1 cellular context compared by ENCODE assay signal in the genomic region with DNA sequence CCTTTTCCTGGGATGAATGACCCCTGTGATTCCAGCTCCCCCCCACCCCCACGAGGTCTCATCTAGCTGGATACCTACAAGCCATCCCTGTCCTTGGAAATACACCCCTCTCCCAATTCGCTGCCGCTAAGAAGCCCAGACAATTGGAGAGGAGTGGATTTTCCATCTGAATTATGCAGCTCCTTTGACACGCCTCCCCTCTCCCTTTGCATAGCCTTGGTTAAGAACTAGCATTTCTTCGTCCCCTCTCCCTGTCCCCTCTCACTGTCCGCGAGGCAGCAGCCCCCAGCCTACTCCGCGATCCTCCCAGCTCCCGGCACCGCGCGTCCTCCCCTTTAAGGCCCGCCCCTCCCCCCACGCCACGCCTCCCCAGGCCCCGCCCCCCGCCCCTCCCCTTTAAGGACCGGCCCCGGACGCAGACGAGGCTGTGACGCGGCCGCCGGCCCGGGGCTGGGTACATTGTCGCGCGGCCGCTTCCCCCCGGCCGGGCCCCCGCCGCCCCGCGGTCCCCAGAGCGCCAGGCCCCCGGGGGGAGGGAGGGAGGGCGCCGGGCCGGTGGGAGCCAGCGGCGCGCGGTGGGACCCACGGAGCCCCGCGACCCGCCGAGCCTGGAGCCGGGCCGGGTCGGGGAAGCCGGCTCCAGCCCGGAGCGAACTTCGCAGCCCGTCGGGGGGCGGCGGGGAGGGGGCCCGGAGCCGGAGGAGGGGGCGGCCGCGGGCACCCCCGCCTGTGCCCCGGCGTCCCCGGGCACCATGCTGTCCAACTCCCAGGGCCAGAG.
A peak's percentile ranks its signal among the peaks of the same experiment; 100 is the strongest.
TF ChIP-seq lines count a peak whose summit lies in the region.

Gene MAPKAPK2 (plus strand): TSS at position 428 of the 778 bp plus-strand sequence. CDS start 325 bp downstream, at position 753.

TF ChIP-seq in HepG2, 621 proteins besides CTCF, POLR2A, EP300 and RAD21 (continued from another document):
- TF ChIP-seq, protein P1, sequence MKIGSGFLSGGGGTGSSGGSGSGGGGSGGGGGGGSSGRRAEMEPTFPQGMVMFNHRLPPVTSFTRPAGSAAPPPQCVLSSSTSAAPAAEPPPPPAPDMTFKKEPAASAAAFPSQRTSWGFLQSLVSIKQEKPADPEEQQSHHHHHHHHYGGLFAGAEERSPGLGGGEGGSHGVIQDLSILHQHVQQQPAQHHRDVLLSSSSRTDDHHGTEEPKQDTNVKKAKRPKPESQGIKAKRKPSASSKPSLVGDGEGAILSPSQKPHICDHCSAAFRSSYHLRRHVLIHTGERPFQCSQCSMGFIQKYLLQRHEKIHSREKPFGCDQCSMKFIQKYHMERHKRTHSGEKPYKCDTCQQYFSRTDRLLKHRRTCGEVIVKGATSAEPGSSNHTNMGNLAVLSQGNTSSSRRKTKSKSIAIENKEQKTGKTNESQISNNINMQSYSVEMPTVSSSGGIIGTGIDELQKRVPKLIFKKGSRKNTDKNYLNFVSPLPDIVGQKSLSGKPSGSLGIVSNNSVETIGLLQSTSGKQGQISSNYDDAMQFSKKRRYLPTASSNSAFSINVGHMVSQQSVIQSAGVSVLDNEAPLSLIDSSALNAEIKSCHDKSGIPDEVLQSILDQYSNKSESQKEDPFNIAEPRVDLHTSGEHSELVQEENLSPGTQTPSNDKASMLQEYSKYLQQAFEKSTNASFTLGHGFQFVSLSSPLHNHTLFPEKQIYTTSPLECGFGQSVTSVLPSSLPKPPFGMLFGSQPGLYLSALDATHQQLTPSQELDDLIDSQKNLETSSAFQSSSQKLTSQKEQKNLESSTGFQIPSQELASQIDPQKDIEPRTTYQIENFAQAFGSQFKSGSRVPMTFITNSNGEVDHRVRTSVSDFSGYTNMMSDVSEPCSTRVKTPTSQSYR (CRISPR knock-in tag; IDR thresholded peaks at IDR 0.05; ENCODE audit: borderline replicate concordance): peak; percentile 84; the same call in 1 of the 2 replicates
- TF ChIP-seq GABPB1 (CRISPR knock-in tag; IDR thresholded peaks at IDR 0.05) (peak; percentile 47; the same call in 1 of the 2 replicates), ZNF317 (CRISPR knock-in tag; IDR thresholded peaks at IDR 0.05) (no peak), FIP1L1 (IDR thresholded peaks at IDR 0.05; ENCODE audit: borderline replicate concordance, insufficient read depth, low read depth, low read length) (no peak), ZIK1 (CRISPR knock-in tag; IDR thresholded peaks at IDR 0.05; ENCODE audit: borderline replicate concordance, low read depth) (no peak), ZNF263 (CRISPR knock-in tag; IDR thresholded peaks at IDR 0.05) (peak; percentile 80), ZBTB10 (CRISPR knock-in tag; IDR thresholded peaks at IDR 0.05; ENCODE audit: borderline replicate concordance) (no peak), GABPA (IDR thresholded peaks at IDR 0.05; ENCODE audit: low read depth, low read length) (0 out of 2 replicates have a peak, but pooled peaks have one; percentile 29), GABPA (CRISPR knock-in tag; IDR thresholded peaks at IDR 0.05; ENCODE audit: low read depth) (0 out of 2 replicates have a peak, but pooled peaks have one; percentile 22)
- TF ChIP-seq, protein P2, sequence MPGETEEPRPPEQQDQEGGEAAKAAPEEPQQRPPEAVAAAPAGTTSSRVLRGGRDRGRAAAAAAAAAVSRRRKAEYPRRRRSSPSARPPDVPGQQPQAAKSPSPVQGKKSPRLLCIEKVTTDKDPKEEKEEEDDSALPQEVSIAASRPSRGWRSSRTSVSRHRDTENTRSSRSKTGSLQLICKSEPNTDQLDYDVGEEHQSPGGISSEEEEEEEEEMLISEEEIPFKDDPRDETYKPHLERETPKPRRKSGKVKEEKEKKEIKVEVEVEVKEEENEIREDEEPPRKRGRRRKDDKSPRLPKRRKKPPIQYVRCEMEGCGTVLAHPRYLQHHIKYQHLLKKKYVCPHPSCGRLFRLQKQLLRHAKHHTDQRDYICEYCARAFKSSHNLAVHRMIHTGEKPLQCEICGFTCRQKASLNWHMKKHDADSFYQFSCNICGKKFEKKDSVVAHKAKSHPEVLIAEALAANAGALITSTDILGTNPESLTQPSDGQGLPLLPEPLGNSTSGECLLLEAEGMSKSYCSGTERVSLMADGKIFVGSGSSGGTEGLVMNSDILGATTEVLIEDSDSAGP (CRISPR knock-in tag; IDR thresholded peaks at IDR 0.05; ENCODE audit: borderline replicate concordance): peak; percentile 97
TF ChIP-seq in HepG2: peak in this region for 6.
